Comparison of ENCODE assay signal across 12 cellular contexts in genomic region chr11:6388747-6389146, GRCh38. TPM values are rescaled to one million over a fixed set of nuclear protein-coding genes. Genes with fewer than 3 reads are reported as not detected.
DNase-seq lines count a peak whose midpoint lies in the region; ATAC-seq, FAIRE-seq and TF ChIP-seq lines count a peak whose summit lies in the region.
"Had no signal": no experiment of that assay in that cellular context is flagged by ENCODE, and none has a peak within 500 bp of the region (broad histone marks: within the 10 kb centered on the region; RNA-seq: fewer than 3 reads in every experiment).

No MANE protein-coding gene starts in this region.

- no peak for TF ChIP-seq POLR2A in K562 (conservative IDR thresholded peaks at IDR 0.05)
- no peak for TF ChIP-seq POLR2A in transverse colon (IDR thresholded peaks at IDR 0.05)

- H3K27me3 ChIP-seq in K562 (ENCODE audit: control insufficient read depth in 2 of 2, insufficient read depth in 2 of 2, low read length in 2 of 2) (no peaks in the 10 kb centered on the region), muscle layer of duodenum (ENCODE audit: low read depth, low read length) (no peaks in the 10 kb centered on the region), transverse colon (no peaks in the 10 kb centered on the region)
- H3K27me3 ChIP-seq: SJSA1 had no signal

- H3K4me3 ChIP-seq in K562 = no peak overlapping the region
- no peak overlapping the region for H3K4me3 ChIP-seq in muscle layer of duodenum (ENCODE audit: low read depth in 1 of 2, low read length in 2 of 2)
- no peak overlapping the region for H3K4me3 ChIP-seq in transverse colon
- H3K4me3 ChIP-seq: SJSA1 had no signal

- CTCF ChIA-PET in K562 (lab: Yijun Ruan, JAX; ENCODE audit: low intra/inter-chr PET ratio) = no interaction called here

- no peak for DNase-seq in activated naive CD4-positive, alpha-beta T cell treated with anti-CD3 and anti-CD28 coated beads, Interleukin-2, amount 50 U/mL, for 16 hours
- DNase-seq in K562 (ENCODE audit: extremely low read depth in 1 of 4, low spot score in 3 of 4) = no peak
- no peak for DNase-seq in transverse colon
- no peak for DNase-seq in stimulated activated naive CD8-positive, alpha-beta T cell treated with anti-CD3 and anti-CD28 coated beads, Interleukin-15, amount 100 ng/mL, for 72 hours
- no peak for DNase-seq in HK-2 (ENCODE audit: unreplicated experiment)
- DNase-seq: MV-4-11, NCI-H524 treated with DMSO at 0.1 percent for 48 hours had no signal

- H3K4me1 ChIP-seq in K562 (replicated peaks in 1 of 2; ENCODE audit: control insufficient read depth in 2 of 2, insufficient read depth in 2 of 2, low read length in 2 of 2) = peaks cover 22 to 23% of the 10 kb centered on the region in 2 experiments
- peaks cover 3 to 13% of the 10 kb centered on the region in 2 donors for H3K4me1 ChIP-seq in muscle layer of duodenum (ENCODE audit: control insufficient read depth in 1 of 2, insufficient read depth in 2 of 2, low read length in 2 of 2)
- peaks cover 6 to 39% (median 23%) of the 10 kb centered on the region in 4 donors for H3K4me1 ChIP-seq in transverse colon

- H3K9me1 ChIP-seq in K562 (ENCODE audit: control insufficient read depth, insufficient read depth, low read length) = no peaks in the 10 kb centered on the region

- FAIRE-seq in K562 (lab: Jason Lieb, UNC) = no peak
- FAIRE-seq: bronchial epithelial cell had no signal

- H3K27ac Mint-ChIP-seq in activated naive CD4-positive, alpha-beta T cell treated with anti-CD3 and anti-CD28 coated beads, Interleukin-2, amount 50 U/mL, for 24 hours = no peak overlapping the region
- no peak overlapping the region for H3K27ac Mint-ChIP-seq in stimulated activated naive CD8-positive, alpha-beta T cell treated with anti-CD3 and anti-CD28 coated beads, Interleukin-15, amount 100 ng/mL, for 72 hours

- no peaks in the 10 kb centered on the region for H3K9me3 ChIP-seq in K562 (replicated peaks; ENCODE audit: control insufficient read depth, insufficient read depth, low read depth, low read length)
- H3K9me3 ChIP-seq in muscle layer of duodenum (ENCODE audit: control insufficient read depth in 1 of 2, low read length in 2 of 2) = no peaks in the 10 kb centered on the region
- H3K9me3 ChIP-seq in transverse colon = no peaks in the 10 kb centered on the region
- H3K9me3 ChIP-seq: SJSA1 had no signal

- H3K27ac ChIP-seq in K562 (ENCODE audit: extremely low read depth, low read depth, low read length) = peak overlapping the region; percentile 80; the same call in 2 of the 3 replicates
- H3K27ac ChIP-seq in muscle layer of duodenum (ENCODE audit: low read length) = peak overlapping the region; percentile 78
- H3K27ac ChIP-seq in transverse colon = peak overlapping the region; percentile 85 to 96 (median 93)

- no TSS peak for BruUV-seq in K562 (replicated peaks; lab: Mats Ljungman, UMichigan)

- ATAC-seq in K562 (no peak), HG03039 (IDR thresholded peaks at IDR 0.05; ENCODE audit: unreplicated experiment) (no peak)
- no peak for ATAC-seq in stimulated activated naive CD8-positive, alpha-beta T cell treated with anti-CD3 and anti-CD28 coated beads, Interleukin-15, amount 100 ng/mL, for 72 hours

- in situ Hi-C loops in K562 (cut with MboI) (loop anchor here (10.0 kb wide), 1 partner anchor 316 kb away; no protein-coding TSS in a partner anchor), transverse colon (cut with MboI; ENCODE audit: low pct_ligation_motif_present in 1 of 4, low pct_unique_long_range_greater_than_20kb in 1 of 4, low sequenced_read_pairs in 3 of 4) (loop anchor here in 3 of 4 donors (10.0 kb wide), 4 partner anchors 56 to 296 kb away; partner anchors contain the start of genes HPX (in 1 of the 3), ILK (in 1 of the 3), MRPL17 (in 1 of the 3) and RRP8 (in 1 of the 3))

- TF ChIP-seq CTCF in K562 (IDR thresholded peaks at IDR 0.05 in 2 of 3, conservative IDR thresholded peaks at IDR 0.05 in 1 of 3; ENCODE audit: insufficient read depth in 2 of 3, low read depth in 1 of 3, low read length in 3 of 3) (no peak), transverse colon (IDR thresholded peaks at IDR 0.05) (no peak)

- no peak for TF ChIP-seq RAD21 in K562 (CRISPR knock-in tag; conservative IDR thresholded peaks at IDR 0.05 in 1 of 2, IDR thresholded peaks at IDR 0.05 in 1 of 2)

- H3K9me3 Mint-ChIP-seq in activated naive CD4-positive, alpha-beta T cell treated with anti-CD3 and anti-CD28 coated beads, Interleukin-2, amount 50 U/mL, for 24 hours = no peaks in the 10 kb centered on the region
- H3K9me3 Mint-ChIP-seq in stimulated activated naive CD8-positive, alpha-beta T cell treated with anti-CD3 and anti-CD28 coated beads, Interleukin-15, amount 100 ng/mL, for 72 hours = no peaks in the 10 kb centered on the region

- H3K9ac ChIP-seq in K562 (ENCODE audit: insufficient read depth in 1 of 2, low read depth in 2 of 2, low read length in 2 of 2) = no peak overlapping the region

- H3K4me3 Mint-ChIP-seq in activated naive CD4-positive, alpha-beta T cell treated with anti-CD3 and anti-CD28 coated beads, Interleukin-2, amount 50 U/mL, for 24 hours = peak overlapping the region; percentile 87
- H3K4me3 Mint-ChIP-seq in stimulated activated naive CD8-positive, alpha-beta T cell treated with anti-CD3 and anti-CD28 coated beads, Interleukin-15, amount 100 ng/mL, for 72 hours = no peak overlapping the region

- no peaks in the 10 kb centered on the region for H3K27me3 Mint-ChIP-seq in activated naive CD4-positive, alpha-beta T cell treated with anti-CD3 and anti-CD28 coated beads, Interleukin-2, amount 50 U/mL, for 24 hours
- no peaks in the 10 kb centered on the region for H3K27me3 Mint-ChIP-seq in stimulated activated naive CD8-positive, alpha-beta T cell treated with anti-CD3 and anti-CD28 coated beads, Interleukin-15, amount 100 ng/mL, for 72 hours

- peaks cover 58% of the 10 kb centered on the region for H3K4me1 Mint-ChIP-seq in activated naive CD4-positive, alpha-beta T cell treated with anti-CD3 and anti-CD28 coated beads, Interleukin-2, amount 50 U/mL, for 24 hours
- peaks cover 44% of the 10 kb centered on the region for H3K4me1 Mint-ChIP-seq in stimulated activated naive CD8-positive, alpha-beta T cell treated with anti-CD3 and anti-CD28 coated beads, Interleukin-15, amount 100 ng/mL, for 72 hours

- TF ChIP-seq EP300 in K562 (IDR thresholded peaks at IDR 0.05; ENCODE audit: low read length) (no peak; the same call in 1 of the 2 replicates), transverse colon (IDR thresholded peaks at IDR 0.05; ENCODE audit: low read depth) (no peak)

- peaks cover 3% of the 10 kb centered on the region for H3K36me3 Mint-ChIP-seq in activated naive CD4-positive, alpha-beta T cell treated with anti-CD3 and anti-CD28 coated beads, Interleukin-2, amount 50 U/mL, for 24 hours

- WGBS in K562 (ENCODE audit: insufficient coverage, low coverage, missing lambda C conversion rate) = 21% methylated on average over 1 of the region's 1 CpG
- 78 to 91% methylated on average over 1 of the region's 1 CpG for WGBS in transverse colon (ENCODE audit: low coverage in 1 of 2), 2 donors

- H3K4me2 ChIP-seq in K562 (ENCODE audit: insufficient read depth, low read length) = peak overlapping the region; percentile 87

- intact Hi-C loops in K562 (cut with micrococcal nuclease) (no loop called here), transverse colon (cut with DNase I; ENCODE audit: low total_unique reads) (no loop called here)

- POLR2A ChIA-PET in K562 (lab: Yijun Ruan, JAX) = interaction anchor here (0.6 to 1.5 kb wide), 3 partner anchors 10 to 233 kb away, joined by 4 to 9 read pairs (median 4); no protein-coding TSS in a partner anchor

- peak overlapping the region; percentile 95 for H2AFZ ChIP-seq in K562 (ENCODE audit: low read depth, low read length)

- H3K36me3 ChIP-seq in K562 (ENCODE audit: control insufficient read depth, insufficient read depth, low read length) = no peaks in the 10 kb centered on the region
- peaks cover 0 to 6% of the 10 kb centered on the region in 2 donors for H3K36me3 ChIP-seq in muscle layer of duodenum (ENCODE audit: control insufficient read depth in 1 of 2, insufficient read depth in 2 of 2, low read length in 2 of 2)
- H3K36me3 ChIP-seq in transverse colon = no peaks in the 10 kb centered on the region
- H3K36me3 ChIP-seq: SJSA1 had no signal

- 0 out of 3 replicates have a peak, but pooled peaks cover 7% of the 10 kb centered on the region for H3K79me2 ChIP-seq in K562 (ENCODE audit: control insufficient read depth, insufficient read depth, low read length)

- H4K20me1 ChIP-seq in K562 (replicated peaks; ENCODE audit: control insufficient read depth, insufficient read depth, low read length) = no peaks in the 10 kb centered on the region

RNA-seq across cellular contexts. Expression of gene SMPD1, which starts 1.5 kb away (rescaled TPM):
- 8.8 and 28.1 TPM in 2 replicates for total RNA-seq in K562 (2011; cell fraction: chromatin; rRNA removed; ENCODE audit: low replicate concordance)
- 25.3 and 28.3 TPM in 2 replicates for total RNA-seq in K562 (2011; cell fraction: nucleolus; rRNA removed)
- 17.6 and 20.9 TPM in 2 replicates for total RNA-seq in K562 (2011; cell fraction: nucleoplasm; rRNA removed)
- total RNA-seq in K562 (2014; rRNA removed) = 5.1 and 5.2 TPM in 2 replicates
- total RNA-seq in K562 (2014; rRNA removed; fragmentation: Illumina TruSeq; extraction: Trizol) = 1.9 and 2.8 TPM in 2 replicates
- 4.4 and 5.4 TPM in 2 replicates for total RNA-seq in K562 (2015; rRNA removed; fragmentation: Illumina TruSeq; extraction: Trizol)
- 8.7 and 9.9 TPM in 2 replicates for total RNA-seq in K562 (2021)
- polyA plus RNA-seq in K562 (2011; rRNA removed) = 4.0 and 6.5 TPM in 2 replicates
- polyA plus RNA-seq in K562 (2011; cell fraction: cytosol; rRNA removed) = 6.9 and 9.9 TPM in 2 replicates
- 17.5 and 18.4 TPM in 2 replicates for polyA plus RNA-seq in K562 (2011; cell fraction: nucleus; rRNA removed)
- 9.9 and 26.6 TPM in 2 replicates for polyA plus RNA-seq in K562 (2012)
- polyA plus RNA-seq in K562 (2014; fragmentation: Illumina TruSeq; extraction: Trizol) = 7.6 and 9.1 TPM in 2 replicates
- 1 to 10 TPM in 1 of 2 experiments, under 1 TPM in 1; 0.90 to 1.8 TPM for polyA plus RNA-seq in K562 (2014; fragmentation: Nextera tagmentation; extraction: Ambion mirVana)
- polyA plus RNA-seq in K562 (2014; rRNA removed) = 5.9 and 8.0 TPM in 2 replicates
- 3.8 and 4.1 TPM in 2 replicates for polyA minus RNA-seq in K562 (2011; rRNA and poly(A)+ RNA removed)
- 5.3 and 6.4 TPM in 2 replicates for polyA minus RNA-seq in K562 (2011; cell fraction: cytosol; rRNA and poly(A)+ RNA removed)
- polyA minus RNA-seq in K562 (2011; cell fraction: nucleus; rRNA and poly(A)+ RNA removed) = 5.1 and 6.3 TPM in 2 replicates
- 10 to 100 TPM; 27.7 to 67.0 (median 43.2) TPM for total RNA-seq in transverse colon

RNA-seq across cellular contexts. Expression of gene APBB1, which starts 30.1 kb away (rescaled TPM):
- 1.4 TPM in 1 of 2 replicates, not detected in the other for total RNA-seq in K562 (2011; cell fraction: chromatin; rRNA removed; ENCODE audit: low replicate concordance)
- total RNA-seq in K562 (2011; cell fraction: nucleolus; rRNA removed) = 0.39 and 1.3 TPM in 2 replicates
- 0.44 TPM in 1 of 2 replicates, not detected in the other for total RNA-seq in K562 (2011; cell fraction: nucleoplasm; rRNA removed)
- total RNA-seq in K562 (2014; rRNA removed) = 0.73 and 0.98 TPM in 2 replicates
- total RNA-seq in K562 (2014; rRNA removed; fragmentation: Illumina TruSeq; extraction: Trizol) = 0.18 and 0.41 TPM in 2 replicates
- 0.11 and 0.15 TPM in 2 replicates for total RNA-seq in K562 (2015; rRNA removed; fragmentation: Illumina TruSeq; extraction: Trizol)
- total RNA-seq in K562 (2021) = 0.60 and 0.63 TPM in 2 replicates
- polyA plus RNA-seq in K562 (2011; rRNA removed) = 0.20 and 0.40 TPM in 2 replicates
- polyA plus RNA-seq in K562 (2011; cell fraction: cytosol; rRNA removed) = 0.24 and 0.88 TPM in 2 replicates
- 0.48 and 1.3 TPM in 2 replicates for polyA plus RNA-seq in K562 (2011; cell fraction: nucleus; rRNA removed)
- 0.36 and 1.1 TPM in 2 replicates for polyA plus RNA-seq in K562 (2012)
- 0.46 and 0.47 TPM in 2 replicates for polyA plus RNA-seq in K562 (2014; fragmentation: Illumina TruSeq; extraction: Trizol)
- polyA plus RNA-seq in K562 (2014; fragmentation: Nextera tagmentation; extraction: Ambion mirVana) = under 1 TPM; 0.04 to 0.11 TPM
- 0.34 and 0.44 TPM in 2 replicates for polyA plus RNA-seq in K562 (2014; rRNA removed)
- 0.39 and 0.42 TPM in 2 replicates for polyA minus RNA-seq in K562 (2011; rRNA and poly(A)+ RNA removed)
- 0.38 TPM in 1 of 2 replicates, not detected in the other for polyA minus RNA-seq in K562 (2011; cell fraction: cytosol; rRNA and poly(A)+ RNA removed)
- polyA minus RNA-seq in K562 (2011; cell fraction: nucleus; rRNA and poly(A)+ RNA removed) = 0.54 and 0.56 TPM in 2 replicates
- 10 to 100 TPM in 3 of 4 donors, 1 to 10 TPM in 1; 9.0 to 18.3 (median 12.0) TPM for total RNA-seq in transverse colon

RNA-seq across cellular contexts. Expression of gene HPX, which starts 52.0 kb away (rescaled TPM):
- total RNA-seq in K562 (2011; cell fraction: chromatin; rRNA removed; ENCODE audit: low replicate concordance) = not detected in 2 replicates
- total RNA-seq in K562 (2011; cell fraction: nucleolus; rRNA removed) = 0.39 and 0.50 TPM in 2 replicates
- 0.37 TPM in 1 of 2 replicates, not detected in the other for total RNA-seq in K562 (2011; cell fraction: nucleoplasm; rRNA removed)
- total RNA-seq in K562 (2014; rRNA removed) (0.49 TPM in 1 of 2 replicates, not detected in the other), K562 (2014; rRNA removed; fragmentation: Illumina TruSeq; extraction: Trizol) (0.16 and 0.29 TPM in 2 replicates), K562 (2015; rRNA removed; fragmentation: Illumina TruSeq; extraction: Trizol) (0.14 and 0.15 TPM in 2 replicates), K562 (2021) (1.2 and 1.4 TPM in 2 replicates), transverse colon (1 to 10 TPM in 2 of 4 donors, not detected in 2; 1.8 to 4.6 TPM)
- polyA plus RNA-seq in K562 (2011; rRNA removed) (0.24 and 0.29 TPM in 2 replicates), K562 (2014; fragmentation: Illumina TruSeq; extraction: Trizol) (0.12 and 0.71 TPM in 2 replicates), K562 (2014; fragmentation: Nextera tagmentation; extraction: Ambion mirVana) (under 1 TPM; 0.79 to 0.94 TPM), K562 (2014; rRNA removed) (0.57 and 0.69 TPM in 2 replicates)
- 0.56 and 0.61 TPM in 2 replicates for polyA plus RNA-seq in K562 (2011; cell fraction: cytosol; rRNA removed)
- polyA plus RNA-seq in K562 (2011; cell fraction: nucleus; rRNA removed) = 0.57 and 0.65 TPM in 2 replicates
- 0.48 and 0.55 TPM in 2 replicates for polyA plus RNA-seq in K562 (2012)
- 0.24 TPM in 1 of 2 replicates, not detected in the other for polyA minus RNA-seq in K562 (2011; rRNA and poly(A)+ RNA removed)
- polyA minus RNA-seq in K562 (2011; cell fraction: cytosol; rRNA and poly(A)+ RNA removed) = not detected in 2 replicates
- 0.22 TPM in 1 of 2 replicates, not detected in the other for polyA minus RNA-seq in K562 (2011; cell fraction: nucleus; rRNA and poly(A)+ RNA removed)

Comparison
In these comparisons a context has a peak if more than half of its experiments do, and no peak if none do; other contexts are left out.
1. RNA of gene APBB1, which starts 30.1 kb away (total RNA-seq): 9.0 to 18.3 TPM in transverse colon; 0.11 to 1.4 TPM in K562; every median in the first group is over 4 times any median in the second.
2. Peak in every context shown above with its lines, with median percentiles within 50 percentile points of each other: H3K27ac ChIP-seq.